In genomic region chr2:74198461-74199274, GRCh38 we compare ENCODE assay signal across 1 cellular context.
A peak's percentile ranks its signal among the peaks of the same experiment; 100 is the strongest.
TF ChIP-seq lines count a peak whose summit lies in the region.

TSS of gene MTHFD2 (plus strand) at chr2:74198615. CDS start at chr2:74198642, 27 bp downstream.

TF ChIP-seq in HEK293, 187 proteins besides CTCF, POLR2A, EP300 and RAD21 (continued from another document and continues in another):
- peak; percentile 28; the same call in 1 of the 2 replicates for TF ChIP-seq KLF7 (tag by site-specific recombination; IDR thresholded peaks at IDR 0.05; ENCODE audit: borderline replicate concordance)
- no peak for TF ChIP-seq ZSCAN18 (tag by site-specific recombination; IDR thresholded peaks at IDR 0.05)
- TF ChIP-seq ZNF114 (tag by site-specific recombination; IDR thresholded peaks at IDR 0.05), result no peak
- no peak for TF ChIP-seq ZNF280C (tag by site-specific recombination; IDR thresholded peaks at IDR 0.05)
- TF ChIP-seq REST (tag by site-specific recombination; IDR thresholded peaks at IDR 0.05), result peak; percentile 23
- no peak for TF ChIP-seq ZNF24 (tag by site-specific recombination; IDR thresholded peaks at IDR 0.05)
- no peak for TF ChIP-seq SETDB1 (IDR thresholded peaks at IDR 0.05; ENCODE audit: insufficient read length, low read length)
- TF ChIP-seq ZNF792 (tag by site-specific recombination; IDR thresholded peaks at IDR 0.05), result peak; percentile 75; the same call in 1 of the 2 replicates
- no peak for TF ChIP-seq ZSCAN4 (tag by site-specific recombination; IDR thresholded peaks at IDR 0.05)
- peak; percentile 43; the same call in 1 of the 2 replicates for TF ChIP-seq ZBTB48 (tag by site-specific recombination; IDR thresholded peaks at IDR 0.05)
- TF ChIP-seq SCRT2 (tag by site-specific recombination; IDR thresholded peaks at IDR 0.05), result 0 out of 2 replicates have a peak, but pooled peaks have one; percentile 29
- TF ChIP-seq ZNF19 (tag by site-specific recombination; IDR thresholded peaks at IDR 0.05; ENCODE audit: low read depth), result no peak
- no peak for TF ChIP-seq BCL11B (tag by site-specific recombination; IDR thresholded peaks at IDR 0.05; ENCODE audit: low read depth)
- TF ChIP-seq ZNF561 (tag by site-specific recombination; IDR thresholded peaks at IDR 0.05; ENCODE audit: borderline replicate concordance), result no peak
- peak; percentile 56 for TF ChIP-seq PATZ1 (tag by site-specific recombination; IDR thresholded peaks at IDR 0.05)
- TF ChIP-seq ZSCAN23 (tag by site-specific recombination; IDR thresholded peaks at IDR 0.05), result no peak
- no peak for TF ChIP-seq ZNF18 (tag by site-specific recombination; IDR thresholded peaks at IDR 0.05)
- TF ChIP-seq ZNF549 (tag by site-specific recombination; IDR thresholded peaks at IDR 0.05), result no peak
- TF ChIP-seq ZBTB1 (tag by site-specific recombination; IDR thresholded peaks at IDR 0.05), result no peak
- no peak for TF ChIP-seq TCF7L2 (IDR thresholded peaks at IDR 0.05; ENCODE audit: borderline replicate concordance, low read depth, low read length)
- no peak for TF ChIP-seq IKZF3 (tag by site-specific recombination; IDR thresholded peaks at IDR 0.05)
- TF ChIP-seq ZNF433 (tag by site-specific recombination; IDR thresholded peaks at IDR 0.05; ENCODE audit: low read depth), result no peak
- TF ChIP-seq ZNF600 (tag by site-specific recombination; IDR thresholded peaks at IDR 0.05), result peak; percentile 92
- no peak for TF ChIP-seq ZNF169 (tag by site-specific recombination; IDR thresholded peaks at IDR 0.05)
- TF ChIP-seq ZNF473 (tag by site-specific recombination; IDR thresholded peaks at IDR 0.05), result no peak
- TF ChIP-seq ZNF670 (tag by site-specific recombination; IDR thresholded peaks at IDR 0.05; ENCODE audit: low read depth), result no peak
- no peak for TF ChIP-seq ZNF529 (tag by site-specific recombination; IDR thresholded peaks at IDR 0.05; ENCODE audit: insufficient replicate concordance)
- no peak; the same call in 1 of the 2 replicates for TF ChIP-seq HIC1 (tag by site-specific recombination; IDR thresholded peaks at IDR 0.05)
- TF ChIP-seq FEZF1 (tag by site-specific recombination; IDR thresholded peaks at IDR 0.05), result peak; percentile 89
- peak; percentile 80 for TF ChIP-seq KLF8 (tag by site-specific recombination; IDR thresholded peaks at IDR 0.05)
- TF ChIP-seq ZNF404 (tag by site-specific recombination; IDR thresholded peaks at IDR 0.05), result no peak
- TF ChIP-seq ATF2 (tag by site-specific recombination; IDR thresholded peaks at IDR 0.05; ENCODE audit: low read depth), result no peak
- no peak for TF ChIP-seq ZNF175 (tag by site-specific recombination; IDR thresholded peaks at IDR 0.05)
- peak; percentile 26; the same call in 1 of the 2 replicates for TF ChIP-seq ZNF362 (tag by site-specific recombination; IDR thresholded peaks at IDR 0.05)
- peak; percentile 97 for TF ChIP-seq HOXD13 (CRISPR knock-in tag; IDR thresholded peaks at IDR 0.05; ENCODE audit: borderline replicate concordance)
- TF ChIP-seq ZNF426 (tag by site-specific recombination; IDR thresholded peaks at IDR 0.05), result no peak
- TF ChIP-seq REPIN1 (tag by site-specific recombination; IDR thresholded peaks at IDR 0.05; ENCODE audit: low read depth), result no peak
- no peak for TF ChIP-seq ZFHX2 (tag by site-specific recombination; conservative IDR thresholded peaks at IDR 0.05)
- TF ChIP-seq ZNF791 (tag by site-specific recombination; IDR thresholded peaks at IDR 0.05), result no peak
- no peak for TF ChIP-seq ZNF266 (tag by site-specific recombination; IDR thresholded peaks at IDR 0.05; ENCODE audit: low read depth)
- TF ChIP-seq OVOL3 (tag by site-specific recombination; IDR thresholded peaks at IDR 0.05), result no peak
- TF ChIP-seq ZBTB21 (tag by site-specific recombination; IDR thresholded peaks at IDR 0.05), result no peak
- peak; percentile 41; the same call in 1 of the 2 replicates for TF ChIP-seq HOXC10 (CRISPR knock-in tag; IDR thresholded peaks at IDR 0.05)
- TF ChIP-seq ZNF623 (tag by site-specific recombination; IDR thresholded peaks at IDR 0.05), result 0 out of 2 replicates have a peak, but pooled peaks have one; percentile 15
- TF ChIP-seq ZNF239 (tag by site-specific recombination; IDR thresholded peaks at IDR 0.05), result 0 out of 2 replicates have a peak, but pooled peaks have one; percentile 59
- TF ChIP-seq ZNF830 (tag by site-specific recombination; IDR thresholded peaks at IDR 0.05; ENCODE audit: low read depth), result no peak
- peak; percentile 95 for TF ChIP-seq ZBTB26 (tag by site-specific recombination; optimal IDR thresholded peaks at IDR 0.05)
